20 cellular contexts compared by ENCODE assay signal in genomic region chr11:123080023-123080422, GRCh38. TPM values are rescaled to one million over a fixed set of nuclear protein-coding genes. Genes with fewer than 3 reads are reported as not detected.
DNase-seq lines count a peak whose midpoint lies in the region; ATAC-seq and TF ChIP-seq lines count a peak whose summit lies in the region.
"Had no signal": no experiment of that assay in that cellular context is flagged by ENCODE, and none has a peak within 500 bp of the region (broad histone marks: within the 10 kb centered on the region; RNA-seq: fewer than 3 reads in every experiment).

No MANE protein-coding gene starts in this region.

- H3K4me1 Mint-ChIP-seq in activated T-cell treated with anti-CD3 and anti-CD28 coated beads, Interleukin-2, amount 50 U/mL, for 72 hours (ENCODE audit: low read depth) = peaks cover 47% of the 10 kb centered on the region
- peaks cover 30% of the 10 kb centered on the region for H3K4me1 Mint-ChIP-seq in T-helper 2 cell treated with Interferon-gamma antibody and Interleukin-4, amounts not matched to agents 5 μg/mL and 100 μg/mL, for 36 hours (ENCODE audit: low read depth)
- peaks cover 35% of the 10 kb centered on the region for H3K4me1 Mint-ChIP-seq in nephron progenitor cell

- no peaks in the 10 kb centered on the region for H3K9me3 Mint-ChIP-seq in activated T-cell treated with anti-CD3 and anti-CD28 coated beads, Interleukin-2, amount 50 U/mL, for 72 hours
- no peaks in the 10 kb centered on the region for H3K9me3 Mint-ChIP-seq in T-helper 2 cell treated with Interferon-gamma antibody and Interleukin-4, amounts not matched to agents 5 μg/mL and 100 μg/mL, for 36 hours
- H3K9me3 Mint-ChIP-seq in nephron progenitor cell = peaks cover 17% of the 10 kb centered on the region

- peaks cover 18% of the 10 kb centered on the region for H3K4me1 ChIP-seq in GM23248 (ENCODE audit: insufficient read depth)
- H3K4me1 ChIP-seq: HAP-1 had no signal

- H3K79me2 ChIP-seq in GM23248 (ENCODE audit: insufficient read depth) = peaks cover 87% of the 10 kb centered on the region

- in situ Hi-C loops in GM23248 (cut with MboI) = no loop called here

- H3K9me2 ChIP-seq in GM23248 (ENCODE audit: insufficient read depth) = no peaks in the 10 kb centered on the region

- no peak overlapping the region for H3K4me3 ChIP-seq in GM23248
- H3K4me3 ChIP-seq: HAP-1, MG63 had no signal

- peaks cover 82% of the 10 kb centered on the region for H3K36me3 ChIP-seq in GM23248 (ENCODE audit: low read depth)
- H3K36me3 ChIP-seq: HAP-1 had no signal

- H3K27ac Mint-ChIP-seq in activated T-cell treated with anti-CD3 and anti-CD28 coated beads, Interleukin-2, amount 50 U/mL, for 72 hours = peak overlapping the region; percentile 94
- H3K27ac Mint-ChIP-seq in T-helper 2 cell treated with Interferon-gamma antibody and Interleukin-4, amounts not matched to agents 5 μg/mL and 100 μg/mL, for 36 hours = peak overlapping the region; percentile 4
- H3K27ac Mint-ChIP-seq in nephron progenitor cell = peak overlapping the region; percentile 39

- no peak for TF ChIP-seq CTCF in nephron progenitor cell (IDR thresholded peaks at IDR 0.05)

- WGBS in GM23248 (ENCODE audit: low coverage in 1 of 2, low lambda C conversion rate in 2 of 2, missing lambda C conversion rate in 2 of 2), 2 experiments = 96% methylated on average over 2 of the region's 2 CpGs; no CpG with 5 or more reads in 1 of the 2 experiments

- H2AFZ ChIP-seq in GM23248 = no peak overlapping the region

- no peaks in the 10 kb centered on the region for H4K20me1 ChIP-seq in GM23248 (ENCODE audit: insufficient read depth)

- H3K27me3 Mint-ChIP-seq in activated T-cell treated with anti-CD3 and anti-CD28 coated beads, Interleukin-2, amount 50 U/mL, for 72 hours (ENCODE audit: low read depth) = no peaks in the 10 kb centered on the region
- H3K27me3 Mint-ChIP-seq in T-helper 2 cell treated with Interferon-gamma antibody and Interleukin-4, amounts not matched to agents 5 μg/mL and 100 μg/mL, for 36 hours (ENCODE audit: low read depth) = no peaks in the 10 kb centered on the region
- peaks cover 2% of the 10 kb centered on the region for H3K27me3 Mint-ChIP-seq in nephron progenitor cell (ENCODE audit: low read depth, poor library complexity)

- no peak for DNase-seq in activated T-cell treated with anti-CD3 and anti-CD28 coated beads, Interleukin-2, amount 50 U/mL, for 72 hours
- DNase-seq in activated T-cell treated with anti-CD3 and anti-CD28 coated beads for 4 hours = no peak
- peak; percentile 47 for DNase-seq in GM23248
- no peak for DNase-seq in T-helper 2 cell treated with Interferon-gamma antibody and Interleukin-4, amounts not matched to agents 5 μg/mL and 100 μg/mL, for 36 hours (ENCODE audit: low spot score)
- DNase-seq in nephron progenitor cell = no peak
- DNase-seq: ACHN, C1 segment of cervical spinal cord, DMS79 treated with DMSO at 0.1 percent for 48 hours, Kasumi-1, MG63, NCI-H1048, NCI-H1436 treated with DMSO at 0.1 percent for 48 hours, NCI-H2029, NCI-H2171, NCI-H526, PC-3 had no signal

- H3K9ac ChIP-seq in GM23248 = no peak overlapping the region

- no peaks in the 10 kb centered on the region for H3K27me3 ChIP-seq in GM23248 (replicated peaks; ENCODE audit: insufficient read depth)
- H3K27me3 ChIP-seq: MG63 had no signal

- peak overlapping the region; percentile 39 for H3K27ac ChIP-seq in GM23248
- H3K27ac ChIP-seq: RWPE1 had no signal

- peaks cover 78% of the 10 kb centered on the region for H3F3A ChIP-seq in GM23248 (ENCODE audit: insufficient read depth)

- H3K36me3 Mint-ChIP-seq in activated T-cell treated with anti-CD3 and anti-CD28 coated beads, Interleukin-2, amount 50 U/mL, for 72 hours (ENCODE audit: insufficient read depth in 2 of 2) = peaks cover 6 to 9% of the 10 kb centered on the region in 2 donors
- H3K36me3 Mint-ChIP-seq in T-helper 2 cell treated with Interferon-gamma antibody and Interleukin-4, amounts not matched to agents 5 μg/mL and 100 μg/mL, for 36 hours (ENCODE audit: low read depth) = peaks cover 7% of the 10 kb centered on the region
- H3K36me3 Mint-ChIP-seq in nephron progenitor cell (ENCODE audit: low read depth) = peaks cover 55% of the 10 kb centered on the region

- H3K9me3 ChIP-seq in GM23248 (ENCODE audit: low read depth) = no peaks in the 10 kb centered on the region
- H3K9me3 ChIP-seq: HAP-1 had no signal

- H3K4me3 Mint-ChIP-seq in activated T-cell treated with anti-CD3 and anti-CD28 coated beads, Interleukin-2, amount 50 U/mL, for 72 hours = peak overlapping the region in 1 of 2 donors; percentile 28
- no peak overlapping the region for H3K4me3 Mint-ChIP-seq in T-helper 2 cell treated with Interferon-gamma antibody and Interleukin-4, amounts not matched to agents 5 μg/mL and 100 μg/mL, for 36 hours
- no peak overlapping the region for H3K4me3 Mint-ChIP-seq in nephron progenitor cell

- no peak overlapping the region for H3K4me2 ChIP-seq in GM23248 (ENCODE audit: unreplicated experiment)

- peak; percentile 88 to 89 for ATAC-seq in activated T-cell treated with anti-CD3 and anti-CD28 coated beads, Interleukin-2, amount 50 U/mL, for 72 hours (replicated peaks in 1 of 2)
- ATAC-seq in GM21786 (IDR thresholded peaks at IDR 0.05; ENCODE audit: unreplicated experiment) (no peak), HG03045 (IDR thresholded peaks at IDR 0.05; ENCODE audit: unreplicated experiment) (no peak)
- ATAC-seq: PC-3 had no signal

RNA-seq across cellular contexts. Expression of gene HSPA8, which starts 18.1 kb away (rescaled TPM):
- total RNA-seq in activated T-cell treated with anti-CD3 and anti-CD28 coated beads, Interleukin-2, amount 50 U/mL, for 72 hours = 1,000 to 10,000 TPM; 1,108 to 1,228 TPM
- 2,043 and 2,414 TPM in 2 replicates for total RNA-seq in GM23248 (2014; rRNA removed; shearing (Covaris generic))
- 708 and 741 TPM in 2 replicates for polyA plus RNA-seq in GM23248 (2016; fragmentation: Nextera tagmentation; extraction: Ambion mirVana)

Comparison
In these comparisons a context has a peak if more than half of its experiments do, and no peak if none do; other contexts are left out.
1. ATAC-seq: peak in activated T-cell treated with anti-CD3 and anti-CD28 coated beads, Interleukin-2, amount 50 U/mL, for 72 hours (2 of 2); none in GM21786 (single experiment) and HG03045 (single experiment).
2. H3K27ac Mint-ChIP-seq: peak in every context shown above with its lines; median percentile 94 in activated T-cell treated with anti-CD3 and anti-CD28 coated beads, Interleukin-2, amount 50 U/mL, for 72 hours; 39 in nephron progenitor cell; 4 in T-helper 2 cell treated with Interferon-gamma antibody and Interleukin-4, amounts not matched to agents 5 μg/mL and 100 μg/mL, for 36 hours.